In the genomic region with DNA sequence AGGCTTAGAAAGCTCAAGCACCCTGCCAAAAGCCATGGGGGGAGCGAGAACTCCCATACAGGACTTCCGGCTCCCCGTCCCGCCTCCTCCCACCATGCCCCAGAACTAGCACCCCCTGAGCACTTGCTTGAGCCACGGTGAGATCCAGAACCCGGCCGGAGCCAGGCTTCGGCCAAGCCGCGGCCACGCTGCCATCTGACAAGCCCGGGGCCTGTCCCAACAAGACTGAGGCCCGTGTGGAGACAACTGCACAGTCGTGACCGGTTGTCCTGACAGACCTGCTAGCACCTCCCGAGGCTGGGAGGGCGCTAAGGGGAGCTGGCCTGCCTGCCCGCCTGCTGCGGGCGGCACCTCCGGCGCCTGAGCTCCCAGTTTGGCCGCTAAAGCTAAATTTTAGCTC, we compare ENCODE assay signal across 21 cellular contexts.
DNase-seq lines count a peak whose midpoint lies in the region; ATAC-seq and TF ChIP-seq lines count a peak whose summit lies in the region.
"Had no signal": no experiment of that assay in that cellular context is flagged by ENCODE, and none has a peak within 500 bp of the region (broad histone marks: within the 10 kb centered on the region; RNA-seq: fewer than 3 reads in every experiment).

No MANE protein-coding gene starts in this region.

- no peak overlapping the region for H3K27ac ChIP-seq in IMR-90 (ENCODE audit: insufficient read depth, low read length)
- H3K27ac ChIP-seq: BLaER1, GM23248 had no signal

- peak overlapping the region; percentile 11 for H2AFZ ChIP-seq in IMR-90 (replicated peaks; ENCODE audit: low read length, poor library complexity)
- H2AFZ ChIP-seq: GM23248 had no signal

- no peak overlapping the region for H3K14ac ChIP-seq in IMR-90 (replicated peaks; ENCODE audit: low read depth, low read length)

- H3K9ac ChIP-seq in IMR-90 (ENCODE audit: low read depth, low read length) = no peak overlapping the region
- H3K9ac ChIP-seq: BLaER1, GM23248 had no signal

- H4K5ac ChIP-seq in IMR-90 (ENCODE audit: low read depth, low read length) = no peak overlapping the region

- H3K18ac ChIP-seq in IMR-90 (ENCODE audit: low read depth, low read length) = no peak overlapping the region

- ATAC-seq in IMR-90 (ENCODE audit: low read depth) (no peak), sciatic nerve (no peak), GM18870 (IDR thresholded peaks at IDR 0.05; ENCODE audit: unreplicated experiment) (no peak), HG03354 (IDR thresholded peaks at IDR 0.05; ENCODE audit: poor library complexity, severe bottlenecking, unreplicated experiment) (no peak)
- ATAC-seq: PC-3 had no signal

- no peaks in the 10 kb centered on the region for H3K4me1 ChIP-seq in IMR-90 (ENCODE audit: control insufficient read depth, insufficient read depth, low read length)
- H3K4me1 ChIP-seq: HAP-1 had no signal

- H2BK120ac ChIP-seq in IMR-90 (ENCODE audit: low read depth, low read length) = no peak overlapping the region

- TF ChIP-seq POLR2A in IMR-90 (IDR thresholded peaks at IDR 0.05; ENCODE audit: low read depth, low read length) = no peak

- H4K91ac ChIP-seq in IMR-90 (ENCODE audit: insufficient read depth, low read depth, low read length) = no peak overlapping the region

- no TSS peak for BruUV-seq in IMR-90 (replicated peaks; lab: Mats Ljungman, UMichigan)

- CTCF ChIA-PET in IMR-90 (lab: Yijun Ruan, JAX) = no interaction called here

- 79% methylated on average over 16 of the region's 23 CpGs; no CpG with 5 or more reads in 1 of the 2 experiments for WGBS in IMR-90 (ENCODE audit: extremely low coverage in 2 of 2, insufficient read length in 1 of 2), 2 experiments

- TF ChIP-seq RAD21 in IMR-90 (IDR thresholded peaks at IDR 0.05; ENCODE audit: low read length) = no peak

- DNase-seq in activated effector memory CD4-positive, alpha-beta T cell treated with anti-CD3 and anti-CD28 coated beads, Interleukin-2, amount 50 U/mL, for 16 hours = peak; percentile 28
- no peak for DNase-seq in activated effector memory CD4-positive, alpha-beta T cell treated with Interleukin-2 at 50 U/mL for 16 hours
- DNase-seq in IMR-90 (no peak), islet precursor cell (peak; percentile 47), sciatic nerve (ENCODE audit: low spot score) (peak; percentile 51), OCI-M1 (lab: John Stamatoyannopoulos, UW) (no peak)
- DNase-seq: CD4-positive, CD25-positive, alpha-beta regulatory T cell; GM23248; NCI-H1092 treated with DMSO at 0.1 percent for 48 hours; NCI-H1436; NCI-H187 treated with DMSO at 0.1 percent for 48 hours; NCI-H2171 treated with DMSO at 0.1 percent for 48 hours; NCI-H345; NCI-H524; NCI-H748 treated with DMSO at 0.1 percent for 48 hours; PC-3; SHP77 had no signal

- H3K23ac ChIP-seq in IMR-90 (ENCODE audit: low read depth, low read length) = no peak overlapping the region

- H3K4ac ChIP-seq in IMR-90 (ENCODE audit: low read depth, low read length) = no peak overlapping the region

- in situ Hi-C loops in IMR-90 (cut with MboI; ENCODE audit: low sequenced_read_pairs) = no loop called here

- no peak overlapping the region for H3K56ac ChIP-seq in IMR-90 (ENCODE audit: extremely low read depth, insufficient read depth, low read length)

- no peaks in the 10 kb centered on the region for H4K20me1 ChIP-seq in IMR-90 (ENCODE audit: insufficient read depth, low read length)
- H4K20me1 ChIP-seq: BLaER1 had no signal

- H2BK15ac ChIP-seq in IMR-90 (ENCODE audit: low read depth, low read length) = no peak overlapping the region

- H2BK20ac ChIP-seq in IMR-90 (ENCODE audit: low read depth, low read length) = no peak overlapping the region

- H3K36me3 ChIP-seq in IMR-90 (ENCODE audit: control insufficient read depth, insufficient read depth, low read length) = no peaks in the 10 kb centered on the region
- H3K36me3 ChIP-seq: BLaER1, HAP-1 had no signal

- no peak for TF ChIP-seq CTCF in IMR-90 (conservative IDR thresholded peaks at IDR 0.05; ENCODE audit: low read depth, low read length)

- intact Hi-C loops in IMR-90 (cut with micrococcal nuclease) (no loop called here), sciatic nerve (cut with DNase I) (no loop called here)

- H3K27me3 ChIP-seq in IMR-90 (ENCODE audit: control insufficient read depth, insufficient read depth, low read length) = peaks cover 19% of the 10 kb centered on the region
- H3K27me3 ChIP-seq: BLaER1 had no signal

- dilution Hi-C loops in IMR-90 (cut with HindIII; ENCODE audit: low sequenced_read_pairs, unreplicated experiment) = no loop called here

- H2BK5ac ChIP-seq in IMR-90 (ENCODE audit: low read depth, low read length, poor library complexity, severe bottlenecking) = no peak overlapping the region

- POLR2A ChIA-PET in IMR-90 (lab: Charles Lee; ENCODE audit: unreplicated experiment) = no interaction called here

- H3K4me2 ChIP-seq in IMR-90 (ENCODE audit: low read depth, low read length) = no peak overlapping the region
- H3K4me2 ChIP-seq: BLaER1 had no signal

- H3K9me3 ChIP-seq in IMR-90 (ENCODE audit: control insufficient read depth, insufficient read depth, low read length) = no peaks in the 10 kb centered on the region
- H3K9me3 ChIP-seq: BLaER1, HAP-1 had no signal

- H2AK9ac ChIP-seq in IMR-90 (replicated peaks; ENCODE audit: low read depth, low read length, poor library complexity) = no peak overlapping the region

- H2AK5ac ChIP-seq in IMR-90 (ENCODE audit: low read depth, low read length) = no peak overlapping the region

- H3K9me1 ChIP-seq in IMR-90 (ENCODE audit: insufficient read depth, low read length) = no peaks in the 10 kb centered on the region

- H3K79me1 ChIP-seq in IMR-90 (ENCODE audit: low read depth in 1 of 2, low read length in 2 of 2) = no peaks in the 10 kb centered on the region

- no peak overlapping the region for H3K4me3 ChIP-seq in IMR-90 (ENCODE audit: insufficient read depth, low read depth, low read length)
- H3K4me3 ChIP-seq: BLaER1, GM23248, HAP-1 had no signal

- H4K8ac ChIP-seq in IMR-90 (ENCODE audit: low read depth in 2 of 2, low read length in 2 of 2) = no peak overlapping the region

TF ChIP-seq in IMR-90, 13 proteins besides CTCF, POLR2A, EP300 and RAD21:
- no peak for TF ChIP-seq CEBPB (IDR thresholded peaks at IDR 0.05; ENCODE audit: low read depth, low read length)

Comparison
In these comparisons a context has a peak if more than half of its experiments do, and no peak if none do; other contexts are left out.
1. DNase-seq: peak in activated effector memory CD4-positive, alpha-beta T cell treated with anti-CD3 and anti-CD28 coated beads, Interleukin-2, amount 50 U/mL, for 16 hours (single experiment), islet precursor cell (single experiment) and sciatic nerve (single experiment); none in activated effector memory CD4-positive, alpha-beta T cell treated with Interleukin-2 at 50 U/mL for 16 hours (single experiment), IMR-90 (single experiment) and OCI-M1 (single experiment).